ENCODE assay signal across 9 cellular contexts in genomic region chr11:129374993-129375721, GRCh38. TPM values are rescaled to one million over a fixed set of nuclear protein-coding genes. Genes with fewer than 3 reads are reported as not detected.
A peak's percentile ranks its signal among the peaks of the same experiment; 100 is the strongest.
DNase-seq lines count a peak whose midpoint lies in the region; ATAC-seq and TF ChIP-seq lines count a peak whose summit lies in the region.
"Had no signal": no experiment of that assay in that cellular context is flagged by ENCODE, and none has a peak within 500 bp of the region (broad histone marks: within the 10 kb centered on the region; RNA-seq: fewer than 3 reads in every experiment).

No MANE protein-coding gene starts in this region.

- H3K36me3 ChIP-seq in PC-3 (ENCODE audit: low read depth, low read length), result no peaks in the 10 kb centered on the region
- no peaks in the 10 kb centered on the region for H3K36me3 ChIP-seq in esophagus muscularis mucosa

- POLR2A ChIA-PET in PC-3 (lab: Charles Lee; ENCODE audit: unreplicated experiment), result interaction anchor here (0.7 kb wide), 1 partner anchor 103 kb away, joined by 7 read pairs; no protein-coding TSS in a partner anchor

- H3K9me3 ChIP-seq in PC-3 (ENCODE audit: low read length) (no peaks in the 10 kb centered on the region), esophagus muscularis mucosa (no peaks in the 10 kb centered on the region)

- peaks cover 82% of the 10 kb centered on the region for H3K27me3 ChIP-seq in PC-3 (ENCODE audit: low read length)
- H3K27me3 ChIP-seq in esophagus muscularis mucosa, result peaks cover 0 to 97% (median 37%) of the 10 kb centered on the region in 4 donors

- peak overlapping the region; percentile 63 for H3K4me3 ChIP-seq in PC-3 (ENCODE audit: low read length)
- peak overlapping the region; percentile 28 to 49 (median 42) for H3K4me3 ChIP-seq in esophagus muscularis mucosa

- H3F3A ChIP-seq in PC-3 (ENCODE audit: low read length, unreplicated experiment), result no peaks in the 10 kb centered on the region

- no peaks in the 10 kb centered on the region for H3K9me2 ChIP-seq in PC-3 (replicated peaks; ENCODE audit: low read length)

- no peak overlapping the region for H3K9ac ChIP-seq in PC-3 (ENCODE audit: low read length)

- CTCF ChIA-PET in PC-3 (lab: Charles Lee), result interaction anchor here (0.6 to 1.0 kb wide), 8 partner anchors 9 to 356 kb away, joined by 3 to 15 read pairs (median 4); no protein-coding TSS in a partner anchor

- no TSS peak for BruUV-seq in PC-3 (replicated peaks; lab: Mats Ljungman, UMichigan)

- TF ChIP-seq CTCF in PC-3 (conservative IDR thresholded peaks at IDR 0.05; ENCODE audit: low read depth, low read length) (no peak), esophagus muscularis mucosa (IDR thresholded peaks at IDR 0.05) (no peak), omental fat pad (IDR thresholded peaks at IDR 0.05) (no peak)

- WGBS in esophagus muscularis mucosa, result 9% methylated on average over 27 of the region's 60 CpGs

- intact Hi-C loops in PC-3 (cut with micrococcal nuclease) (no loop called here), esophagus muscularis mucosa (cut with DNase I) (no loop called here)

- H3K4me2 ChIP-seq in PC-3 (ENCODE audit: low read length), result peak overlapping the region; percentile 80

- H3K4me1 ChIP-seq in PC-3 (ENCODE audit: insufficient read depth, low read length) (peaks cover 16% of the 10 kb centered on the region; the same call in 1 of the 2 replicates), esophagus muscularis mucosa (peaks cover 22 to 44% (median 39%) of the 10 kb centered on the region in 4 donors)

- H3K27ac ChIP-seq in PC-3 (ENCODE audit: low read length) (no peak overlapping the region), esophagus muscularis mucosa (replicated peaks in 1 of 4) (no peak overlapping the region)

- H2AFZ ChIP-seq in PC-3 (ENCODE audit: low read length), result peak overlapping the region; percentile 74

- DNase-seq in PC-3, result peak; percentile 56
- DNase-seq in esophagus muscularis mucosa (ENCODE audit: extremely low spot score), result no peak
- no peak for DNase-seq in omental fat pad (ENCODE audit: low spot score)
- no peak for DNase-seq in NCI-H1930 (lab: John Stamatoyannopoulos, UW)
- no peak for DNase-seq in globus pallidus (ENCODE audit: low spot score)
- no peak for DNase-seq in NCI-H2107 (lab: John Stamatoyannopoulos, UW)

- peak; percentile 15 for ATAC-seq in GM21526 (IDR thresholded peaks at IDR 0.05; ENCODE audit: low FRiP score, unreplicated experiment)
- ATAC-seq in PC-3, result peak; percentile 65
- ATAC-seq in omental fat pad (ENCODE audit: low FRiP score), result peak; percentile 56
- no peak for ATAC-seq in GM21619 (IDR thresholded peaks at IDR 0.05; ENCODE audit: unreplicated experiment)

- no peak for TF ChIP-seq POLR2A in esophagus muscularis mucosa (IDR thresholded peaks at IDR 0.05; ENCODE audit: low read depth)

- no peaks in the 10 kb centered on the region for H4K20me1 ChIP-seq in PC-3 (ENCODE audit: low read length)

- TF ChIP-seq EP300 in esophagus muscularis mucosa (IDR thresholded peaks at IDR 0.05), result no peak

- no peaks in the 10 kb centered on the region for H3K79me2 ChIP-seq in PC-3 (ENCODE audit: low read length)

RNA-seq across cellular contexts. Expression of gene BARX2, which starts 0.5 kb away (rescaled TPM):
- total RNA-seq in PC-3 (2014; rRNA removed) (0.47 and 1.2 TPM in 2 replicates), esophagus muscularis mucosa (not detected), omental fat pad (1 to 10 TPM in 1 of 4 donors, not detected in 3; 1.4 TPM)
- total RNA-seq: subcutaneous adipose tissue had no signal
